Comparison of ENCODE assay signal across 12 cellular contexts in genomic region chr3:108117245-108117644, GRCh38. TPM values are rescaled to one million over a fixed set of nuclear protein-coding genes. Genes with fewer than 3 reads are reported as not detected.
A peak's percentile ranks its signal among the peaks of the same experiment; 100 is the strongest.
DNase-seq lines count a peak whose midpoint lies in the region; ATAC-seq, FAIRE-seq and TF ChIP-seq lines count a peak whose summit lies in the region.
"Had no signal": no experiment of that assay in that cellular context is flagged by ENCODE, and none has a peak within 500 bp of the region (broad histone marks: within the 10 kb centered on the region; RNA-seq: fewer than 3 reads in every experiment).

No MANE protein-coding gene starts in this region.

- no peaks in the 10 kb centered on the region for H3K9me3 ChIP-seq in GM23248 (ENCODE audit: low read depth)
- H3K9me3 ChIP-seq: BLaER1, transverse colon had no signal

- no peak for ATAC-seq in GM18870 (IDR thresholded peaks at IDR 0.05; ENCODE audit: unreplicated experiment)

- no peaks in the 10 kb centered on the region for H3K27me3 ChIP-seq in GM23248 (replicated peaks; ENCODE audit: insufficient read depth)
- H3K27me3 ChIP-seq: BLaER1, transverse colon had no signal

- H3K36me3 ChIP-seq in GM23248 (ENCODE audit: low read depth) = no peaks in the 10 kb centered on the region
- H3K36me3 ChIP-seq: BLaER1, transverse colon had no signal

- no peak overlapping the region for H3K27ac ChIP-seq in GM23248
- H3K27ac ChIP-seq: BLaER1, transverse colon had no signal

- H4K20me1 ChIP-seq in GM23248 (ENCODE audit: insufficient read depth) = no peaks in the 10 kb centered on the region
- H4K20me1 ChIP-seq: BLaER1 had no signal

- H3K9ac ChIP-seq in GM23248 = no peak overlapping the region
- H3K9ac ChIP-seq: BLaER1 had no signal

- DNase-seq in AG20443 (ENCODE audit: low spot score) (peak; percentile 47), GM23248 (peak; percentile 58), OCI-M1 (lab: John Stamatoyannopoulos, UW) (peak; percentile 42), fibroblast of mammary gland (ENCODE audit: low read depth) (peak; percentile 15), NCI-H2081 treated with DMSO at 0.1 percent for 48 hours (lab: John Stamatoyannopoulos, UW) (no peak), medulla oblongata (ENCODE audit: extremely low spot score) (no peak), frontal cortex (ENCODE audit: low spot score in 2 of 2) (no peak)
- DNase-seq: activated T-cell treated with anti-CD3 and anti-CD28 coated beads, Interleukin-2, amount 50 U/mL, for 48 hours; NCI-H187; transverse colon had no signal

- no peak overlapping the region for H3K4me2 ChIP-seq in GM23248 (ENCODE audit: unreplicated experiment)
- H3K4me2 ChIP-seq: BLaER1 had no signal

- TF ChIP-seq CTCF in fibroblast of mammary gland (conservative IDR thresholded peaks at IDR 0.05; ENCODE audit: control insufficient read depth, insufficient read depth, low read depth, low read length) = no peak

- no peaks in the 10 kb centered on the region for H3K9me2 ChIP-seq in GM23248 (ENCODE audit: insufficient read depth)

- peaks cover 13% of the 10 kb centered on the region; the same call in 1 of the 2 replicates for H3K4me1 ChIP-seq in GM23248 (ENCODE audit: insufficient read depth)
- H3K4me1 ChIP-seq: transverse colon had no signal

- in situ Hi-C loops in GM23248 (cut with MboI) = no loop called here

- no peaks in the 10 kb centered on the region for H3F3A ChIP-seq in GM23248 (ENCODE audit: insufficient read depth)

- H3K79me2 ChIP-seq in GM23248 (ENCODE audit: insufficient read depth) = no peaks in the 10 kb centered on the region

- 5 to 10% methylated on average over 4 of the region's 4 CpGs for WGBS in GM23248 (ENCODE audit: low coverage in 1 of 2, low lambda C conversion rate in 2 of 2, missing lambda C conversion rate in 2 of 2), 2 experiments

- FAIRE-seq in frontal cortex (lab: Jason Lieb, UNC) = no peak

- H2AFZ ChIP-seq in GM23248 = no peak overlapping the region

- H3K4me3 ChIP-seq in GM23248 (no peak overlapping the region), fibroblast of mammary gland (ENCODE audit: control insufficient read depth, low read depth, low read length) (no peak overlapping the region)
- H3K4me3 ChIP-seq: BLaER1, transverse colon had no signal

RNA-seq across cellular contexts. Expression of gene CD47, which starts 26.4 kb away (rescaled TPM):
- total RNA-seq in GM23248 (2014; rRNA removed; shearing (Covaris generic)) = 97.3 and 133 TPM in 2 replicates
- 120 and 121 TPM in 2 replicates for polyA plus RNA-seq in GM23248 (2016; fragmentation: Nextera tagmentation; extraction: Ambion mirVana)
- 444 TPM for total RNA-seq in frontal cortex

Comparison
In these comparisons a context has a peak if more than half of its experiments do, and no peak if none do; other contexts are left out.
1. DNase-seq: peak in AG20443 (single experiment), GM23248 (single experiment), OCI-M1 (single experiment) and fibroblast of mammary gland (single experiment); none in NCI-H2081 treated with DMSO at 0.1 percent for 48 hours (single experiment), medulla oblongata (single experiment) and frontal cortex (0 of 2).